ENCODE assay signal across 8 cellular contexts in the genomic region with DNA sequence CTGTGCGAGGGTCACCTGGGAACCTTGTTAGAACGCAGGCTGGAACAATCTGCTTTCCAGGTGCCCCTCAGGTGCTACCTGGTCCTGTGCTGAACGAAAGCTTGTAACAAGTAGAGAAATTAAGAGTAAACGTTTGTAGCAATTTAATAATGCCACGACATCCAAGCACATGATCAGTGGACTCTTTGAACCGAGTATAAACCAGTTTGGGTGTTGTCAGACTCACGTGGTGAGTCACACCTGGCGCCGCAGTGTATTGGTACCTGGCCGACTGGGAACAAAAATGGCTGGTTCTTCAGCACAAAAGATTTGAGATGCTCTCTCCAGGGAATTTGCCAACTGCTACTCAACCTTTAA. TPM values are rescaled to one million over a fixed set of nuclear protein-coding genes. Genes with fewer than 3 reads are reported as not detected.
A peak's percentile ranks its signal among the peaks of the same experiment; 100 is the strongest.
DNase-seq lines count a peak whose midpoint lies in the region; ATAC-seq and TF ChIP-seq lines count a peak whose summit lies in the region.

No MANE protein-coding gene starts in this region.

- peaks cover 27% of the 10 kb centered on the region for H3K4me1 Mint-ChIP-seq in osteocyte (ENCODE audit: unreplicated experiment)

- H3K9me3 Mint-ChIP-seq in osteocyte (ENCODE audit: unreplicated experiment): no peaks in the 10 kb centered on the region

- no peak overlapping the region for H3K27ac Mint-ChIP-seq in osteocyte (ENCODE audit: unreplicated experiment)

- DNase-seq in DMS53 treated with DMSO at 0.1 percent for 48 hours (lab: John Stamatoyannopoulos, UW; ENCODE audit: unreplicated experiment) (peak; percentile 75), NCI-H2171 treated with DMSO at 0.1 percent for 48 hours (lab: John Stamatoyannopoulos, UW) (peak; percentile 81), epithelial cell of prostate (ENCODE audit: low read depth, low spot score) (peak; percentile 66), osteocyte (ENCODE audit: extremely low spot score, unreplicated experiment) (no peak), dedifferentiated amniotic fluid mesenchymal stem cell (ENCODE audit: extremely low spot score) (no peak), GM13976 (ENCODE audit: low spot score) (no peak)

- peaks cover 3% of the 10 kb centered on the region for H3K36me3 Mint-ChIP-seq in osteocyte (ENCODE audit: unreplicated experiment)

- peak overlapping the region; percentile 83 for H3K4me3 Mint-ChIP-seq in osteocyte (ENCODE audit: unreplicated experiment)

- in situ Hi-C loops in GM13976 (cut with MboI; ENCODE audit: low sequenced_read_pairs, unreplicated experiment): no loop called here

- peaks cover 38% of the 10 kb centered on the region for H3K27me3 Mint-ChIP-seq in osteocyte (ENCODE audit: unreplicated experiment)

- no peak for TF ChIP-seq CTCF in osteocyte (IDR thresholded peaks at IDR 0.05)
- TF ChIP-seq CTCF in GM13976 (IDR thresholded peaks at IDR 0.05; ENCODE audit: borderline replicate concordance, control extremely low read depth, extremely low read depth, insufficient read depth, missing control alignments): no peak

- ATAC-seq in HG02759 (IDR thresholded peaks at IDR 0.05; ENCODE audit: unreplicated experiment) (no peak), GM18511 (IDR thresholded peaks at IDR 0.05; ENCODE audit: unreplicated experiment) (no peak)

- peak overlapping the region; percentile 94 for H3K27ac ChIP-seq in epithelial cell of prostate

RNA-seq across cellular contexts. Expression of gene MYO10, which starts 0.9 kb away (rescaled TPM):
- total RNA-seq in osteocyte: 87.8 and 89.5 TPM in 2 replicates

Comparison
In these comparisons a context has a peak if more than half of its experiments do, and no peak if none do; other contexts are left out.
1. DNase-seq: peak in DMS53 treated with DMSO at 0.1 percent for 48 hours (single experiment), NCI-H2171 treated with DMSO at 0.1 percent for 48 hours (single experiment) and epithelial cell of prostate (single experiment); none in osteocyte (single experiment), dedifferentiated amniotic fluid mesenchymal stem cell (single experiment) and GM13976 (single experiment).